ENCODE assay signal across 24 cellular contexts in the genomic region with DNA sequence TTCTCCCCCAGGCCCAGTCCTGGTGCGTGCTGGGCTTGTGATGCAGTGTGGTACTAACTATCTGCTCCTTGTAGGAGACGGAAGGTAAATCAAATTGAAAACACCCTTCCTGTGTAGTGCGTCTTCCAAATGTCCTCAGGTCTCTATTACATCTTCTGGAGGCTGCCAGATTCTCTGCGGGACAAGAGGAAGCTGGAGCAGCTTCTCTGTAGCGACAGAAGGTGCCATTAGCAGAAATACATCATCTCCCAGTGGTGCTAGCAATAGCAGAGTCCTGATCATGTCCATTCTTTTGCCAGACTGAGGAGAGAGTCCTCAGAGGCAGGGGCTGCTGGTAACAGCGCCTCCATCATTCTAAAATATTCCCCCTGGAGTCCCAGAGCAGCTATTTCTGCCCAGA.
"Had no signal": no experiment of that assay in that cellular context is flagged by ENCODE, and none has a peak within 500 bp of the region (broad histone marks: within the 10 kb centered on the region; RNA-seq: fewer than 3 reads in every experiment).

No MANE protein-coding gene starts in this region.

- H3K27ac ChIP-seq: brain microvascular endothelial cell, KMS-11, RWPE1, SJCRH30 had no signal

- H3K4me3 ChIP-seq: MG63, SJCRH30 had no signal

- H3K9ac ChIP-seq: KMS-11 had no signal

- H3K9me3 ChIP-seq: MG63, SJCRH30 had no signal

- H3K4me2 ChIP-seq: KMS-11 had no signal

- H3K27me3 ChIP-seq: brain microvascular endothelial cell, MG63, SJCRH30 had no signal

- DNase-seq: activated CD4-positive, alpha-beta T cell treated with anti-CD3 and anti-CD28 coated beads for 4 hours; activated CD8-positive, alpha-beta memory T cell treated with anti-CD3 and anti-CD28 coated beads, Interleukin-2, amount 50 U/mL, for 4 hours; activated CD8-positive, alpha-beta T cell treated with anti-CD3 and anti-CD28 coated beads for 36 hours; activated gamma-delta T cell treated with Interleukin-2 at 50 U/mL for 16 hours; activated naive CD4-positive, alpha-beta T cell treated with anti-CD3 and anti-CD28 coated beads, Interleukin-2, amount 10 ng/mL, durations not matched to agents 7 days and 5 days; activated naive CD8-positive, alpha-beta T cell treated with anti-CD3 and anti-CD28 coated beads for 36 hours; activated T-cell treated with anti-CD3 and anti-CD28 coated beads, Interleukin-2, amount 50 U/mL, for 72 hours; brain microvascular endothelial cell; MG63; MV-4-11; NCI-H1092 treated with DMSO at 0.1 percent for 48 hours; NCI-H1417 treated with DMSO at 0.1 percent for 48 hours; NCI-H1694 treated with DMSO at 0.1 percent for 48 hours; NCI-H2029 treated with DMSO at 0.1 percent for 48 hours; NCI-H345; NCI-H510A; NCI-H69; NK-92 treated with Interleukin-12 subunit alpha and Interleukin-12 subunit beta, amount 100 ng/mL, for 24 hours; OCI-M1; Right ventricle myocardium superior; SJCRH30; SW 1271 had no signal

- H3K36me3 ChIP-seq: brain microvascular endothelial cell, MG63, SJCRH30 had no signal

- H3K4me1 ChIP-seq: SJCRH30 had no signal
